ENCODE assay signal across 8 cellular contexts in the genomic region with DNA sequence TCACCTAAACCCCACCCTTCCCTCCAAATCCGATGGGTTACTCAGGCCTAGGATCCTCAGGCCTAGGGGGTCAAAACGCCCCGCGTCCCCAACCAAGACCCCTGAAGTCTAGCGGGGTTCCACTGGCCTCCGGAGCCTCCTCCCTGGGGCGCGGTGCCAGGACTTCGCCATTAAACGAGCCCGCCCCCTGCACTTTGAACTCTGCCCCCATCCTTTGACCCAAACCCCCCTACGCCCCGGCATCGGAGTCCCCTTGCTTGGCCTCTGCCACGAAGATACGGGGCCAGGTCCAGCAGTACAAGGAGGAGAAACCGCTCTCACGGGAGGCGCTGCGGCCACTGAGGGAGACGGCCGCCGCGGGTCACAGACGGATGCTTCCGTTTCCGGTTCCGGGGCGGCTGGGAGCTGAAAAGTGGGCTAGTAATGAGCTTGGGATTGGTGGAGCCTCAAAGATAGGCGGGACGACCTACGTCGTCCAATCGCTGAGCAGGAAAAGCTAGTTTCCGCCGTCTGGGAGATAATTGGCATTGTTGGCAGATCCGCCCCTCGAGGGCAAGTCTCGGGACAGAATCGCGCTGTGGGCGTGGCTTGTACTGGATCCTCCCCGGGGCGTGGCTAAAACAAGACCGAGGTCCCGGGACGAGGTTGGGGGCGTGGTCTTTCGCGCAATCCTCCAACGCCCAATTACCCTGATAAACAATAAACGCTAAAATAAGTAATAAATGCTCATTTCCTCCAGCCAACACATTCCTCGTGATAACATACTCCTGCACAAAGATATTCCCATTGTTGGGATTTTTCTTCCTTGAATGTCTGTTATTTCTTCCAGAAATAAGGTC. TPM values are rescaled to one million over a fixed set of nuclear protein-coding genes. Genes with fewer than 3 reads are reported as not detected.
DNase-seq lines count a peak whose midpoint lies in the region; ATAC-seq and TF ChIP-seq lines count a peak whose summit lies in the region.

No MANE protein-coding gene starts in this region.

- no peak for TF ChIP-seq CTCF in colonic mucosa (IDR thresholded peaks at IDR 0.05)

- H3K4me1 ChIP-seq in BLaER1 (peaks cover 31% of the 10 kb centered on the region), colonic mucosa (no peaks in the 10 kb centered on the region)

- H3K27me3 ChIP-seq in BLaER1: no peaks in the 10 kb centered on the region
- H3K27me3 ChIP-seq in colonic mucosa: no peaks in the 10 kb centered on the region

- H3K36me3 ChIP-seq in BLaER1 (no peaks in the 10 kb centered on the region), colonic mucosa (no peaks in the 10 kb centered on the region)

- H4K20me1 ChIP-seq in BLaER1: no peaks in the 10 kb centered on the region

- peak overlapping the region; percentile 96 for H3K4me3 Mint-ChIP-seq in activated CD4-positive, alpha-beta T cell treated with anti-CD3 and anti-CD28 coated beads, Interleukin-2, amount 10 ng/mL, durations not matched to agents 24 days and 14 days

- no peaks in the 10 kb centered on the region for H3K9me3 Mint-ChIP-seq in activated CD4-positive, alpha-beta T cell treated with anti-CD3 and anti-CD28 coated beads, Interleukin-2, amount 10 ng/mL, durations not matched to agents 24 days and 14 days

- H3K9ac ChIP-seq in BLaER1 (peak overlapping the region; percentile 91), colonic mucosa (ENCODE audit: low read depth in 2 of 2, low read length in 2 of 2) (peak overlapping the region; percentile 77 to 92)

- H3K27ac Mint-ChIP-seq in activated CD4-positive, alpha-beta T cell treated with anti-CD3 and anti-CD28 coated beads, Interleukin-2, amount 10 ng/mL, durations not matched to agents 24 days and 14 days: peak overlapping the region; percentile 95

- H3K27ac ChIP-seq in BLaER1 (peak overlapping the region; percentile 95), colonic mucosa (peak overlapping the region; percentile 91)

- H3K9me3 ChIP-seq in BLaER1: no peaks in the 10 kb centered on the region
- no peaks in the 10 kb centered on the region for H3K9me3 ChIP-seq in colonic mucosa

- peaks cover 12% of the 10 kb centered on the region for H3K4me1 Mint-ChIP-seq in activated CD4-positive, alpha-beta T cell treated with anti-CD3 and anti-CD28 coated beads, Interleukin-2, amount 10 ng/mL, durations not matched to agents 24 days and 14 days

- H3K4me3 ChIP-seq in BLaER1: peak overlapping the region; percentile 85
- H3K4me3 ChIP-seq in colonic mucosa: peak overlapping the region; percentile 79

- ATAC-seq in GM19324 (IDR thresholded peaks at IDR 0.05; ENCODE audit: low FRiP score, unreplicated experiment) (peak; percentile 96), HG03460 (IDR thresholded peaks at IDR 0.05; ENCODE audit: unreplicated experiment) (peak; percentile 83)

- peak; percentile 99 for DNase-seq in NCI-H524 treated with DMSO at 0.1 percent for 48 hours (lab: John Stamatoyannopoulos, UW)
- DNase-seq in activated CD4-positive, alpha-beta T cell treated with anti-CD3 and anti-CD28 coated beads, Interleukin-2, amount 10 ng/mL, durations not matched to agents 24 days and 14 days: peak; percentile 100
- DNase-seq in colonic mucosa: peak; percentile 100
- DNase-seq in kidney tubule cell (ENCODE audit: low spot score): peak; percentile 99
- peak; percentile 100 for DNase-seq in stimulated activated CD4-positive, alpha-beta T cell treated with anti-CD3 and anti-CD28 coated beads, Interleukin-1b, Interleukin-23, amount 100 ng/mL, for 1 hour (ENCODE audit: low read depth in 2 of 2)

- intact Hi-C loops in activated CD4-positive, alpha-beta T cell treated with anti-CD3 and anti-CD28 coated beads, Interleukin-2, amount 10 ng/mL, durations not matched to agents 24 days and 14 days (cut with micrococcal nuclease): loop anchor here (1.0 to 10.0 kb wide), 3 partner anchors 63 to 234 kb away; a partner anchor contains a TSS
- intact Hi-C loops in colonic mucosa (cut with DNase I): no loop called here

- H3K36me3 Mint-ChIP-seq in activated CD4-positive, alpha-beta T cell treated with anti-CD3 and anti-CD28 coated beads, Interleukin-2, amount 10 ng/mL, durations not matched to agents 24 days and 14 days (ENCODE audit: low read depth): peaks cover 10% of the 10 kb centered on the region

- H3K27me3 Mint-ChIP-seq in activated CD4-positive, alpha-beta T cell treated with anti-CD3 and anti-CD28 coated beads, Interleukin-2, amount 10 ng/mL, durations not matched to agents 24 days and 14 days: no peaks in the 10 kb centered on the region

- H3K4me2 ChIP-seq in BLaER1: peak overlapping the region; percentile 94

RNA-seq across cellular contexts. Expression of a gene that starts 5.7 kb away (rescaled TPM):
- total RNA-seq in activated CD4-positive, alpha-beta T cell treated with anti-CD3 and anti-CD28 coated beads, Interleukin-2, amount 10 ng/mL, durations not matched to agents 24 days and 14 days: 4.8 and 5.8 TPM in 2 replicates
- total RNA-seq in colonic mucosa: 1 to 10 TPM; 3.1 to 3.3 TPM

RNA-seq across cellular contexts. Expression of a gene that starts 26.9 kb away (rescaled TPM):
- total RNA-seq in activated CD4-positive, alpha-beta T cell treated with anti-CD3 and anti-CD28 coated beads, Interleukin-2, amount 10 ng/mL, durations not matched to agents 24 days and 14 days: 1.1 and 1.3 TPM in 2 replicates
- total RNA-seq in colonic mucosa: 1 to 10 TPM; 2.9 to 3.8 TPM

RNA-seq across cellular contexts. Expression of a gene that starts 49.8 kb away (rescaled TPM):
- total RNA-seq in activated CD4-positive, alpha-beta T cell treated with anti-CD3 and anti-CD28 coated beads, Interleukin-2, amount 10 ng/mL, durations not matched to agents 24 days and 14 days: 2.6 and 2.8 TPM in 2 replicates
- 10 to 100 TPM; 10.9 to 12.4 TPM for total RNA-seq in colonic mucosa

Comparison
In these comparisons a context has a peak if more than half of its experiments do, and no peak if none do; other contexts are left out.
1. Peak in every context shown above with its lines: DNase-seq, ATAC-seq, H3K4me3 ChIP-seq and H3K27ac ChIP-seq.